8 cellular contexts compared by ENCODE assay signal in the genomic region with DNA sequence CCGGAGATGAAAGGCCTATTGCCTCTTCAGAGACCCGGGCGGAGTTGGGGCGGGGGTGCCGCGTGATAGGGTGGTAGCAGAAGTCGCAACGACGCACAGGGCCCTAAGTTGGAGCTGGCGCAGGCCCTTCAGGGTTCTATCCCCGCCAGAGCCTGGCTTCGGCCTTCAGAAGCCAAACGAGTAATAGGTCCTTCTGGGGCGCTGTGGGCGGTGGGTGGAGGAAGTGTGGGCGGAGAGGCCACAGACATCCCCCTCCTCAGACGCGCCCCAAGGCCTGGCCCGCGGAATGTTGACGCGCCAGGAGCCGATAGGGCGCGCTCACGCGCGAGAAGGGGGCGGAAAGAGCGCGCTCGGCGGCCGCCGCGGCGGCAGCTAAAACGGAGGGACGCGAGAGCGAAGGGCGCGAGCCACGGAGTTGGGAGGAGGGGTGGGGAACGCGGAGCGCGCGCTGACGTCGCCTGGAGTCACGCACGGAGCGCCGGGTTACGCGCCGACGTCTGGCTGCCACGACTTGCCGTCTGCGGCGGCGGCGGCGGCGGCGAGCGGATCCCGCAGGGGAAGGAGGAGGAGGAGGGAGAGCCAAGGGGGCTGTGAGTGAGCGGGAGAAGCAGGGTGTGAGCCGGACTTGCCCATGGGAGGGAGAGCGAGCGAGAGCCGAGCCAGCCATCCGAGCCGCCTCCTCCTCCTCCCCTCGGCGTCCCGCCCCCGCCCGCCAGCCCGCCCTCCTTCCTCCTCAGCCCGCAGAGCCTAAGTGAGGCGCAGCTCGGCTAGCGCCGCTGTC. TPM values are rescaled to one million over a fixed set of nuclear protein-coding genes. Genes with fewer than 3 reads are reported as not detected.
DNase-seq lines count a peak whose midpoint lies in the region; ATAC-seq and TF ChIP-seq lines count a peak whose summit lies in the region.

No MANE protein-coding gene starts in this region.

- peak overlapping the region; percentile 94 for H2AFZ ChIP-seq in GM23338
- H2AFZ ChIP-seq in neural progenitor cell (replicated peaks) = peak overlapping the region; percentile 75

- DNase-seq in ELR (ENCODE audit: low read depth) = peak; percentile 95
- DNase-seq in GM23338 (ENCODE audit: low spot score) = peak; percentile 90
- DNase-seq in LHCN-M2 (ENCODE audit: low read depth) = peak; percentile 90
- DNase-seq in activated gamma-delta T cell (lab: John Stamatoyannopoulos, UW) = peak; percentile 95
- DNase-seq in fibroblast of villous mesenchyme (ENCODE audit: low read depth) = peak; percentile 92
- peak; percentile 92 for DNase-seq in neural progenitor cell (ENCODE audit: low spot score)

- TF ChIP-seq POLR2A in Raji (IDR thresholded peaks at IDR 0.05; ENCODE audit: insufficient read depth, low read depth, low read length) = peak; percentile 90

- peak; percentile 72 for ATAC-seq in GM23338

- no peaks in the 10 kb centered on the region for H3K9me2 ChIP-seq in GM23338 (ENCODE audit: insufficient read depth)

- H3K36me3 Mint-ChIP-seq in GM23338 (ENCODE audit: low read depth) (no peaks in the 10 kb centered on the region), neural progenitor cell (no peaks in the 10 kb centered on the region)

- peaks cover 18% of the 10 kb centered on the region for H3F3A ChIP-seq in GM23338 (replicated peaks; ENCODE audit: low read depth)
- peaks cover 64% of the 10 kb centered on the region for H3F3A ChIP-seq in neural progenitor cell (ENCODE audit: low read depth)

- H4K20me1 ChIP-seq in GM23338 (replicated peaks; ENCODE audit: insufficient read depth) (peaks cover 27% of the 10 kb centered on the region; the same call in 1 of the 2 replicates), neural progenitor cell (ENCODE audit: low read depth) (peaks cover 43% of the 10 kb centered on the region)

- H3K4me2 ChIP-seq in GM23338 (peak overlapping the region; percentile 97), neural progenitor cell (peak overlapping the region; percentile 75)

- H3K27me3 Mint-ChIP-seq in GM23338 (ENCODE audit: insufficient read depth, low read depth, poor library complexity) = peaks cover 78% of the 10 kb centered on the region
- peaks cover 56% of the 10 kb centered on the region for H3K27me3 Mint-ChIP-seq in neural progenitor cell (ENCODE audit: insufficient read depth, low read depth)

- H3K36me3 ChIP-seq in GM23338 (ENCODE audit: insufficient read depth) (no peaks in the 10 kb centered on the region), neural progenitor cell (no peaks in the 10 kb centered on the region), stomach smooth muscle (ENCODE audit: control insufficient read depth in 2 of 2, insufficient read depth in 2 of 2, low read length in 2 of 2) (no peaks in the 10 kb centered on the region)

- H3K9me3 Mint-ChIP-seq in GM23338 (no peaks in the 10 kb centered on the region), neural progenitor cell (no peaks in the 10 kb centered on the region)

- H3K4me3 ChIP-seq in GM23338 (peak overlapping the region; percentile 82), fibroblast of villous mesenchyme (ENCODE audit: low read depth, low read length) (peak overlapping the region; percentile 70), neural progenitor cell (peak overlapping the region; percentile 54), stomach smooth muscle (ENCODE audit: low read length in 2 of 2) (peak overlapping the region; percentile 85 to 87)

- TF ChIP-seq CTCF in GM23338 (conservative IDR thresholded peaks at IDR 0.05; ENCODE audit: low read depth in 2 of 2) (no peak), fibroblast of villous mesenchyme (IDR thresholded peaks at IDR 0.05; ENCODE audit: insufficient read depth, low read depth, low read length) (peak; percentile 9), neural progenitor cell (IDR thresholded peaks at IDR 0.05) (peak; percentile 16)

- H3K4me3 Mint-ChIP-seq in GM23338 (peak overlapping the region; percentile 92), neural progenitor cell (peak overlapping the region; percentile 90)

- H3K9me3 ChIP-seq in neural progenitor cell (ENCODE audit: low read depth) (no peaks in the 10 kb centered on the region), stomach smooth muscle (ENCODE audit: control insufficient read depth in 2 of 2, low read length in 2 of 2) (no peaks in the 10 kb centered on the region)

- peaks cover 38% of the 10 kb centered on the region for H3K4me1 Mint-ChIP-seq in GM23338
- H3K4me1 Mint-ChIP-seq in neural progenitor cell = peaks cover 29% of the 10 kb centered on the region

- peaks cover 46% of the 10 kb centered on the region for H3K4me1 ChIP-seq in GM23338 (ENCODE audit: insufficient read depth)
- peaks cover 8% of the 10 kb centered on the region for H3K4me1 ChIP-seq in neural progenitor cell
- peaks cover 20% of the 10 kb centered on the region for H3K4me1 ChIP-seq in stomach smooth muscle (ENCODE audit: control insufficient read depth, insufficient read depth, low read length)

- peaks cover 90% of the 10 kb centered on the region for H3K27me3 ChIP-seq in GM23338 (ENCODE audit: insufficient read depth)
- peaks cover 97% of the 10 kb centered on the region for H3K27me3 ChIP-seq in neural progenitor cell
- no peaks in the 10 kb centered on the region for H3K27me3 ChIP-seq in stomach smooth muscle (ENCODE audit: control insufficient read depth in 1 of 2, insufficient read depth in 2 of 2, low read length in 2 of 2)

- H3K79me2 ChIP-seq in GM23338 (replicated peaks; ENCODE audit: insufficient read depth) = no peaks in the 10 kb centered on the region
- H3K79me2 ChIP-seq in neural progenitor cell (ENCODE audit: low read depth) = no peaks in the 10 kb centered on the region

- H3K9ac ChIP-seq in neural progenitor cell = no peak overlapping the region
- H3K9ac ChIP-seq in stomach smooth muscle (ENCODE audit: low read length in 2 of 2) = peak overlapping the region; percentile 96 to 97

- no peak overlapping the region for H3K27ac ChIP-seq in GM23338 (ENCODE audit: low read depth)
- no peak overlapping the region for H3K27ac ChIP-seq in neural progenitor cell
- peak overlapping the region; percentile 98 for H3K27ac ChIP-seq in stomach smooth muscle (ENCODE audit: low read length)

- no peak overlapping the region; the same call in 1 of the 2 replicates for H3K27ac Mint-ChIP-seq in GM23338
- H3K27ac Mint-ChIP-seq in neural progenitor cell = peak overlapping the region; percentile 51

TF ChIP-seq in GM23338, 12 proteins besides CTCF, POLR2A, EP300 and RAD21 (continues in another document):
- TF ChIP-seq, protein P1, sequence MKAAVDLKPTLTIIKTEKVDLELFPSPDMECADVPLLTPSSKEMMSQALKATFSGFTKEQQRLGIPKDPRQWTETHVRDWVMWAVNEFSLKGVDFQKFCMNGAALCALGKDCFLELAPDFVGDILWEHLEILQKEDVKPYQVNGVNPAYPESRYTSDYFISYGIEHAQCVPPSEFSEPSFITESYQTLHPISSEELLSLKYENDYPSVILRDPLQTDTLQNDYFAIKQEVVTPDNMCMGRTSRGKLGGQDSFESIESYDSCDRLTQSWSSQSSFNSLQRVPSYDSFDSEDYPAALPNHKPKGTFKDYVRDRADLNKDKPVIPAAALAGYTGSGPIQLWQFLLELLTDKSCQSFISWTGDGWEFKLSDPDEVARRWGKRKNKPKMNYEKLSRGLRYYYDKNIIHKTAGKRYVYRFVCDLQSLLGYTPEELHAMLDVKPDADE (IDR thresholded peaks at IDR 0.05) = no peak
- peak; percentile 86 for TF ChIP-seq CREB1 (CRISPR knock-in tag; IDR thresholded peaks at IDR 0.05; ENCODE audit: low read depth)

RNA-seq across cellular contexts. Expression of gene PURA, which starts 6.4 kb away (rescaled TPM):
- total RNA-seq in GM23338 (2014; rRNA removed; shearing (Covaris generic)) = 2.3 and 2.6 TPM in 2 replicates
- polyA plus RNA-seq in GM23338 (2016; fragmentation: Nextera tagmentation; extraction: Ambion mirVana) = 1.3 and 1.5 TPM in 2 replicates
- 8.0 and 9.2 TPM in 2 replicates for total RNA-seq in LHCN-M2 (2014; rRNA removed)
- 6.1 TPM for polyA plus RNA-seq in LHCN-M2 (2012)
- total RNA-seq in fibroblast of villous mesenchyme = 20.0 and 26.3 TPM in 2 replicates
- total RNA-seq in neural progenitor cell (ENCODE audit: low replicate concordance) = 2.5 and 2.6 TPM in 2 replicates

RNA-seq across cellular contexts. Expression of gene IGIP, which starts 18.2 kb away (rescaled TPM):
- total RNA-seq in GM23338 (2014; rRNA removed; shearing (Covaris generic)) = 0.38 and 1.0 TPM in 2 replicates
- 0.19 and 0.21 TPM in 2 replicates for polyA plus RNA-seq in GM23338 (2016; fragmentation: Nextera tagmentation; extraction: Ambion mirVana)
- total RNA-seq in LHCN-M2 (2014; rRNA removed) (3.1 and 3.4 TPM in 2 replicates), fibroblast of villous mesenchyme (6.4 and 7.8 TPM in 2 replicates), neural progenitor cell (ENCODE audit: low replicate concordance) (0.59 and 1.6 TPM in 2 replicates)
- polyA plus RNA-seq in LHCN-M2 (2012) = 2.0 TPM

Comparison
In these comparisons a context has a peak if more than half of its experiments do, and no peak if none do; other contexts are left out.
1. CTCF ChIP-seq: peak in fibroblast of villous mesenchyme (single experiment) and neural progenitor cell (single experiment); none in GM23338 (0 of 2).
2. Peak in every context shown above with its lines, with median percentiles within 50 percentile points of each other: DNase-seq and H3K4me3 ChIP-seq.